Comparison of ENCODE assay signal across 30 cellular contexts in genomic region chr2:221392228-221392881, GRCh38.
"Had no signal": no experiment of that assay in that cellular context is flagged by ENCODE, and none has a peak within 500 bp of the region (broad histone marks: within the 10 kb centered on the region; RNA-seq: fewer than 3 reads in every experiment).

No MANE protein-coding gene starts in this region.

- H3K4me3 Mint-ChIP-seq: activated naive CD4-positive, alpha-beta T cell treated with anti-CD3 and anti-CD28 coated beads, Interleukin-2, amount 50 U/mL, for 24 hours; activated naive CD8-positive, alpha-beta T cell treated with anti-CD3 and anti-CD28 coated beads, Interleukin-2, amount 10 ng/mL, durations not matched to agents 7 days and 5 days; activated T-cell treated with anti-CD3 and anti-CD28 coated beads, Interleukin-2, amount 50 U/mL, for 4 hours; T-helper 1 cell treated with Interleukin-12 subunit alpha and Interleukin-12 subunit beta and Interleukin-4 antibody, amounts not matched to agents 30 μg/mL and 1 μg/mL, for 36 hours; T-helper 2 cell treated with Interferon-gamma antibody and Interleukin-4, amounts not matched to agents 5 μg/mL and 100 μg/mL, for 36 hours had no signal

- H3K4me1 Mint-ChIP-seq: activated naive CD4-positive, alpha-beta T cell treated with anti-CD3 and anti-CD28 coated beads, Interleukin-2, amount 50 U/mL, for 24 hours; activated naive CD8-positive, alpha-beta T cell treated with anti-CD3 and anti-CD28 coated beads, Interleukin-2, amount 10 ng/mL, durations not matched to agents 7 days and 5 days had no signal

- FAIRE-seq: astrocyte, TTC549 had no signal

- DNase-seq: activated CD4-positive, alpha-beta T cell treated with anti-CD3 and anti-CD28 coated beads, Interleukin-2, amount 50 U/mL, for 1 hour; activated CD8-positive, alpha-beta memory T cell treated with anti-CD3 and anti-CD28 coated beads, Interleukin-2, amount 50 U/mL, for 4 hours; activated gamma-delta T cell; activated naive CD4-positive, alpha-beta T cell treated with Interleukin-2 at 50 U/mL for 16 hours; activated naive CD8-positive, alpha-beta T cell treated with anti-CD3 and anti-CD28 coated beads, Interleukin-2, amount 10 ng/mL, durations not matched to agents 7 days and 5 days; activated T-cell treated with anti-CD3 and anti-CD28 coated beads for 4 hours; activated T-cell treated with anti-CD3 and anti-CD28 coated beads, Interleukin-2, amount 50 U/mL, for 4 hours; body of pancreas; Kasumi-1; KBM-7; MM.1S; MV-4-11; NCI-H1092; NCI-H1436 treated with DMSO at 0.1 percent for 48 hours; NCI-H1694 treated with DMSO at 0.1 percent for 48 hours; NCI-H2029; NCI-H345; NCI-H524 treated with DMSO at 0.1 percent for 48 hours; RPMI8226; SHP77 treated with DMSO at 0.1 percent for 48 hours; SK-N-SH had no signal

- H3K27ac Mint-ChIP-seq: activated naive CD4-positive, alpha-beta T cell treated with anti-CD3 and anti-CD28 coated beads, Interleukin-2, amount 50 U/mL, for 24 hours; activated naive CD8-positive, alpha-beta T cell treated with anti-CD3 and anti-CD28 coated beads, Interleukin-2, amount 10 ng/mL, durations not matched to agents 7 days and 5 days; activated T-helper 2 cell treated with anti-CD3 and anti-CD28 coated beads, Interferon-gamma antibody, Interleukin-2, Interleukin-4, amounts not matched to agents 10 μg/mL and 5 μg/mL and 100 μg/mL, durations not matched to agents 14 hours and 24 hours and 36 hours; T-helper 1 cell treated with Interleukin-12 subunit alpha and Interleukin-12 subunit beta and Interleukin-4 antibody, amounts not matched to agents 30 μg/mL and 1 μg/mL, for 36 hours; T-helper 2 cell treated with Interferon-gamma antibody and Interleukin-4, amounts not matched to agents 5 μg/mL and 100 μg/mL, for 36 hours had no signal

- H3K27ac ChIP-seq: body of pancreas, breast epithelium, SJSA1 had no signal

- H3K36me3 Mint-ChIP-seq: activated naive CD4-positive, alpha-beta T cell treated with anti-CD3 and anti-CD28 coated beads, Interleukin-2, amount 50 U/mL, for 24 hours; activated naive CD8-positive, alpha-beta T cell treated with anti-CD3 and anti-CD28 coated beads, Interleukin-2, amount 10 ng/mL, durations not matched to agents 7 days and 5 days had no signal

- ATAC-seq: activated T-cell treated with anti-CD3 and anti-CD28 coated beads, Interleukin-2, amount 50 U/mL, for 4 hours; body of pancreas; Panc1 had no signal

- H3K9me3 Mint-ChIP-seq: activated naive CD4-positive, alpha-beta T cell treated with anti-CD3 and anti-CD28 coated beads, Interleukin-2, amount 50 U/mL, for 24 hours; activated naive CD8-positive, alpha-beta T cell treated with anti-CD3 and anti-CD28 coated beads, Interleukin-2, amount 10 ng/mL, durations not matched to agents 7 days and 5 days; activated T-cell treated with anti-CD3 and anti-CD28 coated beads, Interleukin-2, amount 50 U/mL, for 4 hours; activated T-helper 2 cell treated with anti-CD3 and anti-CD28 coated beads, Interferon-gamma antibody, Interleukin-2, Interleukin-4, amounts not matched to agents 10 μg/mL and 5 μg/mL and 100 μg/mL, durations not matched to agents 14 hours and 24 hours and 36 hours; T-helper 1 cell treated with Interleukin-12 subunit alpha and Interleukin-12 subunit beta and Interleukin-4 antibody, amounts not matched to agents 30 μg/mL and 1 μg/mL, for 36 hours; T-helper 2 cell treated with Interferon-gamma antibody and Interleukin-4, amounts not matched to agents 5 μg/mL and 100 μg/mL, for 36 hours had no signal

- H3K4me1 ChIP-seq: body of pancreas, breast epithelium, SJSA1 had no signal

- H3K4me3 ChIP-seq: body of pancreas, breast epithelium, SJSA1 had no signal

- H3K9me3 ChIP-seq: body of pancreas, breast epithelium, SJSA1, SK-N-SH had no signal

- H3K4me2 ChIP-seq: SK-N-SH had no signal

- H3K27me3 Mint-ChIP-seq: activated naive CD4-positive, alpha-beta T cell treated with anti-CD3 and anti-CD28 coated beads, Interleukin-2, amount 50 U/mL, for 24 hours; activated naive CD8-positive, alpha-beta T cell treated with anti-CD3 and anti-CD28 coated beads, Interleukin-2, amount 10 ng/mL, durations not matched to agents 7 days and 5 days had no signal
